In the genomic region with DNA sequence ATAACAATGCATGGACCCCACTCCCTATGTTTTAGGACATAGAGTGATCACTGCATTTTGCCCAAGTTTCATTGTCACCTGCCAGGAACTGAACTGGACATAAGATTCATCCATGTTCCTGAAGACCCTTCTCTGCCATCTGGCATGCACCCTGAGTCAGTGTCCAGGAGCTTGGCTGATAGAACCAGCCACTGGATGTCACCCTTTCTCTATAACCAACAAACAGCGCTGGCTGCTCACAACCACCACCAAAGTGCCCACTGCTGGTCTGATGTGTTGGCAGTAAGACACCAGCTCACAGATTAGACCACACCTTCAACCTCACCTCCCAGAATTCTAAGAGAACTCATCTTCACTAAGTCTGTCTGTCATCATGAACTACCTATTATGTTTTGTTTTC, we compare ENCODE assay signal across 8 cellular contexts.
A peak's percentile ranks its signal among the peaks of the same experiment; 100 is the strongest.
DNase-seq lines count a peak whose midpoint lies in the region; FAIRE-seq and TF ChIP-seq lines count a peak whose summit lies in the region.

No MANE protein-coding gene starts in this region.

- H3K4me3 ChIP-seq in HFF-Myc (replicated peaks; ENCODE audit: low read depth, low read length) (no peak overlapping the region), endodermal cell (ENCODE audit: low read length) (no peak overlapping the region)

- 30% methylated on average over 1 of the region's 1 CpG; no CpG with 5 or more reads in 1 of the 2 experiments for WGBS in endodermal cell (ENCODE audit: insufficient coverage in 1 of 2, insufficient read length in 1 of 2), 2 experiments

- DNase-seq in AG09319 (ENCODE audit: extremely low read depth, low read depth) = peak; percentile 4
- DNase-seq in HFF-Myc (ENCODE audit: extremely low read depth, low read depth) = no peak
- DNase-seq in NCI-H524 (lab: John Stamatoyannopoulos, UW) = peak; percentile 58 to 80
- peak; percentile 85 for DNase-seq in endodermal cell
- DNase-seq in progenitor cell of endocrine pancreas (ENCODE audit: low spot score, unreplicated experiment) = no peak
- no peak for DNase-seq in NCI-H2029 treated with DMSO at 0.1 percent for 48 hours (lab: John Stamatoyannopoulos, UW)
- no peak for DNase-seq in RCC 7860 (ENCODE audit: low spot score)
- no peak for DNase-seq in NOMO-1 treated with DMSO at 0.1 percent for 48 hours (lab: John Stamatoyannopoulos, UW; ENCODE audit: unreplicated experiment)

- no peak for FAIRE-seq in RCC 7860 (lab: Jason Lieb, UNC)

- no peak overlapping the region for H3K9ac ChIP-seq in endodermal cell (ENCODE audit: extremely low read depth, low read length, poor library complexity, severe bottlenecking)

- H3K27me3 Mint-ChIP-seq in endodermal cell (ENCODE audit: insufficient read depth) = peaks cover 16% of the 10 kb centered on the region
- H3K27me3 Mint-ChIP-seq in progenitor cell of endocrine pancreas = peaks cover 34% of the 10 kb centered on the region

- H3K9me3 ChIP-seq in endodermal cell (ENCODE audit: control insufficient read depth, low read length) = no peaks in the 10 kb centered on the region

- H3K4me1 Mint-ChIP-seq in endodermal cell (no peaks in the 10 kb centered on the region), progenitor cell of endocrine pancreas (ENCODE audit: low read depth) (peaks cover 5% of the 10 kb centered on the region)

- TF ChIP-seq CTCF in AG09319 (IDR thresholded peaks at IDR 0.05; ENCODE audit: low read depth, low read length) (peak; percentile 52), HFF-Myc (IDR thresholded peaks at IDR 0.05; ENCODE audit: low read depth, low read length, missing control alignments) (peak; percentile 20), endodermal cell (conservative IDR thresholded peaks at IDR 0.05) (peak; percentile 84), progenitor cell of endocrine pancreas (IDR thresholded peaks at IDR 0.05; ENCODE audit: unreplicated experiment) (peak; percentile 39)

- H3K9me3 Mint-ChIP-seq in endodermal cell = no peaks in the 10 kb centered on the region
- peaks cover 3% of the 10 kb centered on the region for H3K9me3 Mint-ChIP-seq in progenitor cell of endocrine pancreas (ENCODE audit: low read depth)

- H3K4me1 ChIP-seq in endodermal cell (ENCODE audit: control insufficient read depth, insufficient read depth, low read length) = no peaks in the 10 kb centered on the region

- H3K4me3 Mint-ChIP-seq in endodermal cell (no peak overlapping the region), progenitor cell of endocrine pancreas (ENCODE audit: low read depth) (no peak overlapping the region)

- H3K36me3 ChIP-seq in endodermal cell (ENCODE audit: control insufficient read depth, insufficient read depth, low read length) = no peaks in the 10 kb centered on the region

- H3K36me3 Mint-ChIP-seq in endodermal cell (ENCODE audit: low read depth) = no peaks in the 10 kb centered on the region
- no peaks in the 10 kb centered on the region for H3K36me3 Mint-ChIP-seq in progenitor cell of endocrine pancreas (ENCODE audit: insufficient read depth)

- H3K27ac ChIP-seq in endodermal cell (ENCODE audit: low read depth, low read length) = no peak overlapping the region

- no peak overlapping the region for H3K27ac Mint-ChIP-seq in endodermal cell
- H3K27ac Mint-ChIP-seq in progenitor cell of endocrine pancreas = no peak overlapping the region

- H3K27me3 ChIP-seq in endodermal cell (ENCODE audit: control insufficient read depth, insufficient read depth, low read length, poor library complexity, severe bottlenecking) = peaks cover 31% of the 10 kb centered on the region

Comparison
In these comparisons a context has a peak if more than half of its experiments do, and no peak if none do; other contexts are left out.
1. DNase-seq: peak in AG09319 (single experiment), NCI-H524 (2 of 2) and endodermal cell (single experiment); none in HFF-Myc (single experiment), progenitor cell of endocrine pancreas (single experiment), NCI-H2029 treated with DMSO at 0.1 percent for 48 hours (single experiment), RCC 7860 (single experiment) and NOMO-1 treated with DMSO at 0.1 percent for 48 hours (single experiment).
2. CTCF ChIP-seq: peak in every context shown above with its lines; median percentile 84 in endodermal cell; 52 in AG09319; 39 in progenitor cell of endocrine pancreas; 20 in HFF-Myc.